In genomic region chr15:34160735-34161134, GRCh38 we compare ENCODE assay signal across 20 cellular contexts. TPM values are rescaled to one million over a fixed set of nuclear protein-coding genes. Genes with fewer than 3 reads are reported as not detected.
DNase-seq lines count a peak whose midpoint lies in the region; TF ChIP-seq lines count a peak whose summit lies in the region.
"Had no signal": no experiment of that assay in that cellular context is flagged by ENCODE, and none has a peak within 500 bp of the region (broad histone marks: within the 10 kb centered on the region; RNA-seq: fewer than 3 reads in every experiment).

No MANE protein-coding gene starts in this region.

- 76% methylated on average over 5 of the region's 5 CpGs for WGBS in smooth muscle cell (ENCODE audit: low lambda C conversion rate)
- WGBS in thyroid gland, 2 donors: 90 to 98% methylated on average over 5 of the region's 5 CpGs

- peaks cover 16% of the 10 kb centered on the region for H3K9me3 Mint-ChIP-seq in chondrocyte (ENCODE audit: low read depth)

- peaks cover 33% of the 10 kb centered on the region for H3K36me3 Mint-ChIP-seq in chondrocyte (ENCODE audit: low read depth)

- no peak for TF ChIP-seq CTCF in chondrocyte (IDR thresholded peaks at IDR 0.05)
- no peak for TF ChIP-seq CTCF in smooth muscle cell (IDR thresholded peaks at IDR 0.05; ENCODE audit: borderline replicate concordance, insufficient read depth, poor library complexity, severe bottlenecking)
- TF ChIP-seq CTCF in thyroid gland (IDR thresholded peaks at IDR 0.05): no peak

- no peaks in the 10 kb centered on the region for H3K27me3 ChIP-seq in H7 (ENCODE audit: control insufficient read depth, insufficient read depth, low read length)
- H3K27me3 ChIP-seq in smooth muscle cell (ENCODE audit: low read depth): no peaks in the 10 kb centered on the region
- no peaks in the 10 kb centered on the region for H3K27me3 ChIP-seq in thyroid gland
- H3K27me3 ChIP-seq: BE2C had no signal

- H3K4me1 ChIP-seq in smooth muscle cell (ENCODE audit: low read depth) (peaks cover 11% of the 10 kb centered on the region), thyroid gland (no peaks in the 10 kb centered on the region)
- H3K4me1 ChIP-seq: BE2C, Caco-2 had no signal

- H3K79me2 ChIP-seq in smooth muscle cell (ENCODE audit: low read depth): peaks cover 37% of the 10 kb centered on the region

- peak overlapping the region; percentile 45 for H3K27ac Mint-ChIP-seq in chondrocyte (ENCODE audit: unreplicated experiment)
- H3K27ac Mint-ChIP-seq: CD4-positive, alpha-beta T cell had no signal

- no peak for TF ChIP-seq POLR2A in thyroid gland (IDR thresholded peaks at IDR 0.05)

- intact Hi-C loops in thyroid gland (cut with DNase I): no loop called here

- no peaks in the 10 kb centered on the region for H3K27me3 Mint-ChIP-seq in chondrocyte (ENCODE audit: low read depth)
- H3K27me3 Mint-ChIP-seq: CD4-positive, alpha-beta T cell had no signal

- H3K4me2 ChIP-seq in smooth muscle cell: no peak overlapping the region

- H2AFZ ChIP-seq in smooth muscle cell (ENCODE audit: low read depth): no peak overlapping the region
- H2AFZ ChIP-seq: GM23248 had no signal

- H3K27ac ChIP-seq in smooth muscle cell (ENCODE audit: low read depth) (peak overlapping the region; percentile 93), thyroid gland (no peak overlapping the region)
- H3K27ac ChIP-seq: GM23248, HL-60 had no signal

- peaks cover 6% of the 10 kb centered on the region for H3K4me1 Mint-ChIP-seq in chondrocyte (ENCODE audit: low read depth)

- peak overlapping the region; percentile 50 for H3K9ac ChIP-seq in smooth muscle cell (ENCODE audit: low read depth)
- H3K9ac ChIP-seq: GM23248 had no signal

- H3K36me3 ChIP-seq in H7 (replicated peaks; ENCODE audit: control insufficient read depth, insufficient read depth, low read length): no peaks in the 10 kb centered on the region
- no peaks in the 10 kb centered on the region for H3K36me3 ChIP-seq in smooth muscle cell (ENCODE audit: low read depth)
- peaks cover 3 to 5% of the 10 kb centered on the region in 2 donors for H3K36me3 ChIP-seq in thyroid gland

- no peaks in the 10 kb centered on the region for H3K9me3 ChIP-seq in smooth muscle cell (replicated peaks; ENCODE audit: low read depth)
- no peaks in the 10 kb centered on the region for H3K9me3 ChIP-seq in thyroid gland
- H3K9me3 ChIP-seq: BE2C had no signal

- H3K4me3 ChIP-seq in H7 (ENCODE audit: insufficient read depth, low read depth, low read length): no peak overlapping the region
- no peak overlapping the region for H3K4me3 ChIP-seq in smooth muscle cell
- no peak overlapping the region for H3K4me3 ChIP-seq in thyroid gland (replicated peaks in 1 of 3)
- H3K4me3 ChIP-seq: GM12878, GM23248 had no signal

- peak; percentile 10 for DNase-seq in H7
- no peak for DNase-seq in chondrocyte (ENCODE audit: low spot score)
- peak; percentile 7 for DNase-seq in iPS DF 19.7 (ENCODE audit: low read depth, low spot score)
- DNase-seq in smooth muscle cell (lab: John Stamatoyannopoulos, UW; ENCODE audit: unreplicated experiment): no peak
- DNase-seq in thyroid gland: no peak
- DNase-seq in activated effector memory CD4-positive, alpha-beta T cell treated with anti-CD3 and anti-CD28 coated beads, Interleukin-2, amount 50 U/mL, for 16 hours: no peak
- DNase-seq in NCI-H2196 treated with DMSO at 0.1 percent for 48 hours (lab: John Stamatoyannopoulos, UW; ENCODE audit: unreplicated experiment): no peak
- DNase-seq: BE2C; Caco-2; CD4-positive, alpha-beta T cell; DMS153; EL; IMR-90; NCI-H187; NCI-H2107; NCI-H345; NCI-H524 treated with DMSO at 0.1 percent for 48 hours had no signal

- H3F3A ChIP-seq in smooth muscle cell (ENCODE audit: low read depth): no peaks in the 10 kb centered on the region

- peaks cover 31% of the 10 kb centered on the region for H4K20me1 ChIP-seq in smooth muscle cell (ENCODE audit: low read depth)

- no peak overlapping the region for H3K4me3 Mint-ChIP-seq in chondrocyte (ENCODE audit: unreplicated experiment)
- H3K4me3 Mint-ChIP-seq: CD4-positive, alpha-beta T cell had no signal

RNA-seq across cellular contexts. Expression of gene KATNBL1, which starts 49.2 kb away (rescaled TPM):
- total RNA-seq in H7 (2014; rRNA removed; shearing (Covaris generic)): 44.6 and 53.3 TPM in 2 replicates
- total RNA-seq in chondrocyte: 35.8 to 47.4 TPM (median 42.0 TPM) in 3 replicates
- total RNA-seq in smooth muscle cell: 91.8 and 145 TPM in 2 replicates
- polyA plus RNA-seq in smooth muscle cell: 62.3 and 65.5 TPM in 2 replicates
- 10 to 100 TPM; 39.8 to 66.6 (median 50.5) TPM for total RNA-seq in thyroid gland

RNA-seq across cellular contexts. Expression of gene PGBD4, which starts 58.9 kb away (rescaled TPM):
- total RNA-seq in H7 (2014; rRNA removed; shearing (Covaris generic)): 0.55 and 0.69 TPM in 2 replicates
- 1.6 to 1.8 TPM (median 1.6 TPM) in 3 replicates for total RNA-seq in chondrocyte
- 0.81 and 1.3 TPM in 2 replicates for total RNA-seq in smooth muscle cell
- polyA plus RNA-seq in smooth muscle cell: 0.20 and 0.62 TPM in 2 replicates
- 1 to 10 TPM; 1.0 to 1.3 (median 1.2) TPM for total RNA-seq in thyroid gland

RNA-seq across cellular contexts. Expression of gene EMC7, which starts 59.1 kb away (rescaled TPM):
- 17.0 and 30.1 TPM in 2 replicates for total RNA-seq in H7 (2014; rRNA removed; shearing (Covaris generic))
- total RNA-seq in chondrocyte (88.6 to 106 TPM (median 98.7 TPM) in 3 replicates), smooth muscle cell (60.6 and 84.2 TPM in 2 replicates), thyroid gland (10 to 100 TPM; 40.9 to 54.3 (median 50.5) TPM)
- polyA plus RNA-seq in smooth muscle cell: 201 and 218 TPM in 2 replicates

Comparison
In these comparisons a context has a peak if more than half of its experiments do, and no peak if none do; other contexts are left out.
1. DNase-seq: peak in H7 (single experiment) and iPS DF 19.7 (single experiment); none in chondrocyte (single experiment), smooth muscle cell (single experiment), thyroid gland (0 of 2), activated effector memory CD4-positive, alpha-beta T cell treated with anti-CD3 and anti-CD28 coated beads, Interleukin-2, amount 50 U/mL, for 16 hours (single experiment) and NCI-H2196 treated with DMSO at 0.1 percent for 48 hours (single experiment).